In the genomic region with DNA sequence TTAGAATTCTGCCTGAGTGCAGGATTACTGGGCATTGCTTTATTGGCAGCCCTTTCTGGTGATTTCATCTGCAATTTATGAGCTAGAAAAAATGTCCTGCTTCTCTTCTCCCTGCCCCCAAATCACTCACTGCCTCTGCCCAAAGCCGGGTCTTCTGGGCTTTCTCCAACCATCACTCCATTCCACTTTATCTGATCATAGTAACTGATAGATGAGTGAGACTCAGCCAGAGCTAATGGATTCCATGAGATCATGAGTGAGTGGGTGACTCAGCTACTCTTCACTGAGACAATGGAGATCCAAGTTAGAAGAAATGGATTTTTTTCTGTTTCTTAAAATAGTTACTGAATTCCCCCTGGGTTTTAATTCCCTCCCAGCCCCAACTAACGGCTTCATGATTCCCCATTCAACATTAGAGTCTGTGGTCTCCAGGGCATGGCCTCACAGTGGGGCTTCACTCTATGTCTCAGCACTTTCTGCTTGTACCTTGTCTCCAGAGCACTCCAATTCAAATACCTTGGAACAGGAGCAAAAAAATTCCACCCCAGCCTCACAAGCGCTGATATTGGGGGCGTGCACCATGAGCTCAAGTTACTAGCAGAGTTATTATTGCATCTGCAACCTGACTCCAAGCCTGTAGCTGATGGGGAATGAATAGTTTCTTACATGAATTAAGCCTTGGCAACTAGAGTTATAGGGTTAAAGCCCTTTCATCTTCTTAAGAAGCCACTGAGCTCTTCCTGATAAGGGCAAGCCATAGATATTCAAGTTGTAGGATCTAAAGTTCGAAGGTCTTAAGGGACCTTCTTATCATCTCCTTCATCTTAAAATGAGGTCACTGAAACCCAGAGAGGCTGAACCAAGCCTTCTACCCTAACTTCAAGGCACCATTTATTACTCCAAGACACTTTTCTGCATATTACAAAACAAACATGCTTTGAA, we compare ENCODE assay signal across 19 cellular contexts.
DNase-seq lines count a peak whose midpoint lies in the region; TF ChIP-seq lines count a peak whose summit lies in the region.
"Had no signal": no experiment of that assay in that cellular context is flagged by ENCODE, and none has a peak within 500 bp of the region (broad histone marks: within the 10 kb centered on the region; RNA-seq: fewer than 3 reads in every experiment).

No MANE protein-coding gene starts in this region.

- H3K9me3 ChIP-seq in A673 (ENCODE audit: low read depth, low read length, poor library complexity, severe bottlenecking) = no peaks in the 10 kb centered on the region
- H3K9me3 ChIP-seq: Caco-2 had no signal

- intact Hi-C loops in A673 (cut with micrococcal nuclease; ENCODE audit: unreplicated experiment) = no loop called here

- H3K4me3 Mint-ChIP-seq in mesothelial cell of epicardium (no peak overlapping the region), type B pancreatic cell (peak overlapping the region; percentile 64)
- H3K4me3 Mint-ChIP-seq: activated CD4-positive, alpha-beta T cell treated with anti-CD3 and anti-CD28 coated beads, Interleukin-2, amount 10 ng/mL, durations not matched to agents 24 days and 14 days; central memory CD8-positive, alpha-beta T cell; natural killer cell treated with Interleukin-12 subunit alpha and Interleukin-12 subunit beta and Interleukin-15 and Interleukin-18, amount 100 ng/mL, for 72 hours; T-cell had no signal

- no peak overlapping the region for H3K27ac ChIP-seq in A673 (ENCODE audit: low read depth, low read length, poor library complexity, severe bottlenecking)
- H3K27ac ChIP-seq: GM23248 had no signal

- no peaks in the 10 kb centered on the region for H3K4me1 ChIP-seq in A673 (ENCODE audit: insufficient read depth, low read length, poor library complexity, severe bottlenecking)

- no peak overlapping the region for H3K4me3 ChIP-seq in A673 (ENCODE audit: low read depth, low read length, poor library complexity, severe bottlenecking)
- H3K4me3 ChIP-seq: GM23248, lung had no signal

- no peak for TF ChIP-seq CTCF in mesothelial cell of epicardium (IDR thresholded peaks at IDR 0.05; ENCODE audit: unreplicated experiment)
- no peak for TF ChIP-seq CTCF in type B pancreatic cell (conservative IDR thresholded peaks at IDR 0.05)
- no peak for TF ChIP-seq CTCF in A673 (conservative IDR thresholded peaks at IDR 0.05; ENCODE audit: low read depth, low read length)

- no TSS peak for BruUV-seq in A673 (replicated peaks; lab: Mats Ljungman, UMichigan)

- H3K27me3 Mint-ChIP-seq in mesothelial cell of epicardium (ENCODE audit: low read depth) (peaks cover 8% of the 10 kb centered on the region), type B pancreatic cell (peaks cover 20% of the 10 kb centered on the region)
- H3K27me3 Mint-ChIP-seq: progenitor cell of endocrine pancreas had no signal

- H3K4me1 Mint-ChIP-seq in mesothelial cell of epicardium = peaks cover 40% of the 10 kb centered on the region
- peaks cover 35% of the 10 kb centered on the region for H3K4me1 Mint-ChIP-seq in type B pancreatic cell (ENCODE audit: unreplicated experiment)
- H3K4me1 Mint-ChIP-seq: activated CD4-positive, alpha-beta T cell treated with anti-CD3 and anti-CD28 coated beads, Interleukin-2, amount 10 ng/mL, durations not matched to agents 24 days and 14 days; central memory CD8-positive, alpha-beta T cell; T-cell had no signal

- CTCF ChIA-PET in A673 (lab: Charles Lee) = no interaction called here

- H3K9me3 Mint-ChIP-seq in mesothelial cell of epicardium (no peaks in the 10 kb centered on the region), type B pancreatic cell (peaks cover 4% of the 10 kb centered on the region)
- H3K9me3 Mint-ChIP-seq: activated CD4-positive, alpha-beta T cell treated with anti-CD3 and anti-CD28 coated beads, Interleukin-2, amount 10 ng/mL, durations not matched to agents 24 days and 14 days; central memory CD8-positive, alpha-beta T cell; natural killer cell treated with Interleukin-12 subunit alpha and Interleukin-12 subunit beta and Interleukin-15 and Interleukin-18, amount 100 ng/mL, for 72 hours; T-cell had no signal

- POLR2A ChIA-PET in A673 (lab: Charles Lee; ENCODE audit: low non-redundant PET) = no interaction called here

- H3K36me3 Mint-ChIP-seq in mesothelial cell of epicardium (no peaks in the 10 kb centered on the region), type B pancreatic cell (no peaks in the 10 kb centered on the region)
- H3K36me3 Mint-ChIP-seq: natural killer cell treated with Interleukin-12 subunit alpha and Interleukin-12 subunit beta and Interleukin-15 and Interleukin-18, amount 100 ng/mL, for 72 hours; T-cell had no signal

- H3K27me3 ChIP-seq in A673 (replicated peaks; ENCODE audit: insufficient read depth, low read depth, low read length, poor library complexity) = no peaks in the 10 kb centered on the region

- H3K27ac Mint-ChIP-seq in mesothelial cell of epicardium (peak overlapping the region; percentile 92), type B pancreatic cell (no peak overlapping the region)
- H3K27ac Mint-ChIP-seq: activated CD4-positive, alpha-beta T cell treated with anti-CD3 and anti-CD28 coated beads, Interleukin-2, amount 10 ng/mL, durations not matched to agents 24 days and 14 days; natural killer cell treated with Interleukin-12 subunit alpha and Interleukin-12 subunit beta and Interleukin-15 and Interleukin-18, amount 100 ng/mL, for 72 hours; T-cell had no signal

- no peaks in the 10 kb centered on the region for H3K36me3 ChIP-seq in A673 (ENCODE audit: insufficient read depth, low read length, poor library complexity, severe bottlenecking)

- DNase-seq in ELF-1 (ENCODE audit: low read depth, low spot score) = peak; percentile 30
- DNase-seq in astrocyte of the hippocampus (ENCODE audit: low read depth, low spot score) = peak; percentile 2
- DNase-seq in mesothelial cell of epicardium (ENCODE audit: low spot score in 2 of 2, unreplicated experiment in 2 of 2) = no peak
- no peak for DNase-seq in type B pancreatic cell (ENCODE audit: extremely low spot score, unreplicated experiment)
- no peak for DNase-seq in 8988T
- DNase-seq in A673 (ENCODE audit: low spot score) = no peak
- no peak for DNase-seq in stimulated activated CD8-positive, alpha-beta memory T cell treated with anti-CD3 and anti-CD28 coated beads, Interleukin-4, amount 100 ng/mL, for 48 hours
- DNase-seq: activated CD4-positive, alpha-beta T cell treated with anti-CD3 and anti-CD28 coated beads, Interleukin-2, amount 10 ng/mL, durations not matched to agents 24 days and 14 days; activated gamma-delta T cell; Caco-2; erythroblast; GM23248; NCI-H1092; NCI-H2029; T-cell had no signal

Comparison
In these comparisons a context has a peak if more than half of its experiments do, and no peak if none do; other contexts are left out.
1. DNase-seq: peak in ELF-1 (single experiment) and astrocyte of the hippocampus (single experiment); none in mesothelial cell of epicardium (0 of 2), type B pancreatic cell (single experiment), 8988T (single experiment), A673 (single experiment) and stimulated activated CD8-positive, alpha-beta memory T cell treated with anti-CD3 and anti-CD28 coated beads, Interleukin-4, amount 100 ng/mL, for 48 hours (single experiment).